ENCODE assay signal across 27 cellular contexts in genomic region chr10:117626228-117626627, GRCh38.
"Had no signal": no experiment of that assay in that cellular context is flagged by ENCODE, and none has a peak within 500 bp of the region (broad histone marks: within the 10 kb centered on the region; RNA-seq: fewer than 3 reads in every experiment).

No MANE protein-coding gene starts in this region.

- H3K4me3 ChIP-seq: adrenal gland, body of pancreas, gastrocnemius medialis had no signal

- H3K36me3 ChIP-seq: adrenal gland, gastrocnemius medialis had no signal

- H3K9me3 ChIP-seq: adrenal gland, body of pancreas, gastrocnemius medialis had no signal

- ATAC-seq: activated CD4-positive, alpha-beta T cell treated with anti-CD3 and anti-CD28 coated beads for 36 hours; activated CD8-positive, alpha-beta memory T cell treated with anti-CD3 and anti-CD28 coated beads, Interleukin-2, amount 10 ng/mL, durations not matched to agents 7 days and 5 days; activated CD8-positive, alpha-beta T cell treated with anti-CD3 and anti-CD28 coated beads, Interleukin-2, amount 10 ng/mL, durations not matched to agents 7 days and 5 days; activated naive CD8-positive, alpha-beta T cell treated with anti-CD3 and anti-CD28 coated beads, Interleukin-2, amount 50 U/mL, for 24 hours; body of pancreas; esophagus mucosa; foreskin keratinocyte; gastrocnemius medialis had no signal

- DNase-seq: activated CD4-positive, alpha-beta memory T cell treated with anti-CD3 and anti-CD28 coated beads for 36 hours; activated CD4-positive, alpha-beta T cell treated with anti-CD3 and anti-CD28 coated beads for 36 hours; activated CD4-positive, alpha-beta T cell treated with anti-CD3 and anti-CD28 coated beads, Interleukin-2, amount 10 ng/mL, durations not matched to agents 24 days and 14 days; activated CD4-positive, CD25-positive, alpha-beta regulatory T cell; activated CD4-positive, CD25-positive, alpha-beta regulatory T cell treated with anti-CD3 and anti-CD28 coated beads, Interleukin-2, amount 50 U/mL, for 72 hours; activated CD8-positive, alpha-beta memory T cell treated with anti-CD3 and anti-CD28 coated beads, Interleukin-2, amount 10 ng/mL, durations not matched to agents 7 days and 5 days; activated CD8-positive, alpha-beta memory T cell treated with anti-CD3 and anti-CD28 coated beads, Interleukin-2, amount 50 U/mL, for 4 hours; activated CD8-positive, alpha-beta T cell treated with anti-CD3 and anti-CD28 coated beads, Interleukin-2, amount 10 ng/mL, durations not matched to agents 7 days and 5 days; activated effector memory CD4-positive, alpha-beta T cell treated with anti-CD3 and anti-CD28 coated beads, Interleukin-2, amount 50 U/mL, for 16 hours; activated naive CD4-positive, alpha-beta T cell treated with anti-CD3 and anti-CD28 coated beads for 36 hours; activated naive CD8-positive, alpha-beta T cell treated with anti-CD3 and anti-CD28 coated beads for 36 hours; activated naive CD8-positive, alpha-beta T cell treated with anti-CD3 and anti-CD28 coated beads, Interleukin-2, amount 50 U/mL, for 24 hours; activated T-cell treated with anti-CD3 and anti-CD28 coated beads, Interleukin-2, amount 50 U/mL, for 1 hour; activated T-cell treated with anti-CD3 and anti-CD28 coated beads, Interleukin-2, amount 50 U/mL, for 48 hours; amygdala; aorta; body of pancreas; caudate nucleus; cortex of kidney; dermis blood vessel endothelial cell; effector CD8-positive, alpha-beta T cell; foreskin keratinocyte; gastrocnemius medialis; T-helper 2 cell had no signal

- H3K4me1 ChIP-seq: adrenal gland, body of pancreas, foreskin keratinocyte, gastrocnemius medialis had no signal

- H3K27me3 ChIP-seq: adrenal gland, body of pancreas, gastrocnemius medialis had no signal

- H3K27ac ChIP-seq: adrenal gland, body of pancreas, epithelial cell of prostate, foreskin keratinocyte, gastrocnemius medialis had no signal
